Comparison of ENCODE assay signal across 12 cellular contexts in the genomic region with DNA sequence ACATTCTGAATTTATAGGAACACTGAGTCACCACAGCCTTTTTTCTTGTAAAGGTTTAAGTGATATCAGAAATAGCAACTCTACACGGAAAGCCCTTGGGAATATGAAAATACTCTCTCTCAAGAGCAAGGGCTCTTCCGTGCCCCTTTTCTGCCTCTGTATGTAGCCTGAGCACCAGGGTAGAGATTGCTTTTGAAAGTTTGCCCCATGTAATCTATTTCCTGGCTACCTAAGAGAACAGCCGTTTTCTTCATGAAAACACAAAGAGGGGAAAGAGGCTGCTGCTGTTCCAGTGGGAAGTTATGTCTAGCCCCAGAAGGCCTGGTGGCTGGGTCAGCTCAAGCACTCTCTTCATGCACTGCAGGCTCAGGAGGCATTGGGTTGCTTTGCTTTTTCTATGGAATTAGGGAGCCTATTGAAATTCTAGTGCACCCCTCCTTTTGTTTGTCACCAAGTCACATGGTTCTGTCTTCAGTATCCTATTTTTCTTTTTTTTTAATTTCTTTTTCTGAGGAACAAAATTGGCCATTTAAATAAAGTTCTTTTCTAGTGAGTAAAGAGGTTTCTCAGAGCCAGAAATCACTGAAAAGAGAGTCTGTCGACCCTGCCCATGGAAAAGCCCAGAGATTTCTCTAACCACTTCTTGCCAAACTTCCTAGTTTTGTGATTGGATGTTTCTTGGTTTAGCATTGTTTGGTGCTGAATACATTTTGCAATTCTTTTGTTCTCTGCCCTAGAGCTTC. TPM values are rescaled to one million over a fixed set of nuclear protein-coding genes. Genes with fewer than 3 reads are reported as not detected.
DNase-seq lines count a peak whose midpoint lies in the region; ATAC-seq and TF ChIP-seq lines count a peak whose summit lies in the region.
"Had no signal": no experiment of that assay in that cellular context is flagged by ENCODE, and none has a peak within 500 bp of the region (broad histone marks: within the 10 kb centered on the region; RNA-seq: fewer than 3 reads in every experiment).

No MANE protein-coding gene starts in this region.

- POLR2A ChIA-PET in activated CD8-positive, alpha-beta T cell treated with anti-CD3 and anti-CD28 coated beads for 36 hours (lab: Charles Lee) = interaction anchor here (1.1 to 2.2 kb wide), 2 partner anchors 26 to 42 kb away, joined by 5 to 9 read pairs; no protein-coding TSS in a partner anchor

- intact Hi-C loops in activated naive CD4-positive, alpha-beta T cell treated with anti-CD3 and anti-CD28 coated beads for 36 hours (cut with micrococcal nuclease) = no loop called here
- intact Hi-C loops in activated CD8-positive, alpha-beta T cell treated with anti-CD3 and anti-CD28 coated beads for 36 hours (cut with micrococcal nuclease) = loop anchor here (5.0 kb wide), 2 partner anchors 41 to 111 kb away; partner anchors contain the start of gene TIGIT

- CTCF ChIA-PET in activated naive CD4-positive, alpha-beta T cell treated with anti-CD3 and anti-CD28 coated beads for 36 hours (lab: Charles Lee) = interaction anchor here (0.6 kb wide), 1 partner anchor 94 kb away, joined by 3 read pairs; no protein-coding TSS in a partner anchor
- CTCF ChIA-PET in activated CD8-positive, alpha-beta T cell treated with anti-CD3 and anti-CD28 coated beads for 36 hours (lab: Charles Lee) = interaction anchor here (0.9 to 1.8 kb wide), 4 partner anchors 9 to 1481 kb away, joined by 3 to 5 read pairs (median 3); no protein-coding TSS in a partner anchor

- ATAC-seq in activated CD8-positive, alpha-beta T cell treated with anti-CD3 and anti-CD28 coated beads for 36 hours = peak; percentile 5
- ATAC-seq in thoracic aorta (ENCODE audit: insufficient number of reproducible peaks, low FRiP score, low read depth) (peak; percentile 5), HG02884 (IDR thresholded peaks at IDR 0.05; ENCODE audit: unreplicated experiment) (no peak), GM21528 (IDR thresholded peaks at IDR 0.05; ENCODE audit: low FRiP score, unreplicated experiment) (no peak)

- H3K36me3 Mint-ChIP-seq in activated naive CD4-positive, alpha-beta T cell treated with anti-CD3 and anti-CD28 coated beads for 36 hours (ENCODE audit: low read depth) = peaks cover 9% of the 10 kb centered on the region
- H3K36me3 Mint-ChIP-seq in activated CD8-positive, alpha-beta T cell treated with anti-CD3 and anti-CD28 coated beads for 36 hours (ENCODE audit: low read depth) = peaks cover 43% of the 10 kb centered on the region

- TF ChIP-seq CTCF in activated CD8-positive, alpha-beta T cell treated with anti-CD3 and anti-CD28 coated beads for 36 hours (IDR thresholded peaks at IDR 0.05) = no peak
- TF ChIP-seq CTCF in fibroblast of the aortic adventitia (IDR thresholded peaks at IDR 0.05; ENCODE audit: insufficient read depth, low read length) (no peak), thoracic aorta (IDR thresholded peaks at IDR 0.05) (no peak)

- H3K27ac ChIP-seq in thoracic aorta = no peak overlapping the region

- no peaks in the 10 kb centered on the region for H3K9me3 Mint-ChIP-seq in activated naive CD4-positive, alpha-beta T cell treated with anti-CD3 and anti-CD28 coated beads for 36 hours
- H3K9me3 Mint-ChIP-seq in activated CD8-positive, alpha-beta T cell treated with anti-CD3 and anti-CD28 coated beads for 36 hours = peaks cover 9% of the 10 kb centered on the region

- H3K36me3 ChIP-seq in thoracic aorta = no peaks in the 10 kb centered on the region

- DNase-seq in activated naive CD4-positive, alpha-beta T cell treated with anti-CD3 and anti-CD28 coated beads for 36 hours = no peak
- DNase-seq in activated naive CD4-positive, alpha-beta T cell treated with anti-CD3 and anti-CD28 coated beads, Interleukin-2, amount 50 U/mL, for 16 hours = no peak
- no peak for DNase-seq in activated CD8-positive, alpha-beta T cell treated with anti-CD3 and anti-CD28 coated beads for 36 hours
- peak; percentile 50 for DNase-seq in fibroblast of the aortic adventitia (ENCODE audit: low read depth)
- DNase-seq in thoracic aorta (ENCODE audit: low spot score) = no peak
- no peak for DNase-seq in NCI-H510A (lab: John Stamatoyannopoulos, UW)
- DNase-seq: mucosa of descending colon, NCI-H1105 treated with DMSO at 0.1 percent for 48 hours had no signal

- H3K4me3 ChIP-seq in fibroblast of the aortic adventitia (ENCODE audit: low read depth, low read length) = no peak overlapping the region
- H3K4me3 ChIP-seq in thoracic aorta = no peak overlapping the region
- H3K4me3 ChIP-seq: mucosa of descending colon had no signal

- no peak overlapping the region for H3K4me3 Mint-ChIP-seq in activated naive CD4-positive, alpha-beta T cell treated with anti-CD3 and anti-CD28 coated beads for 36 hours
- H3K4me3 Mint-ChIP-seq in activated CD8-positive, alpha-beta T cell treated with anti-CD3 and anti-CD28 coated beads for 36 hours = peak overlapping the region; percentile 50
- H3K4me3 Mint-ChIP-seq: type B pancreatic cell had no signal

- no peaks in the 10 kb centered on the region for H3K27me3 Mint-ChIP-seq in activated naive CD4-positive, alpha-beta T cell treated with anti-CD3 and anti-CD28 coated beads for 36 hours (ENCODE audit: low read depth)
- no peaks in the 10 kb centered on the region for H3K27me3 Mint-ChIP-seq in activated CD8-positive, alpha-beta T cell treated with anti-CD3 and anti-CD28 coated beads for 36 hours
- H3K27me3 Mint-ChIP-seq: type B pancreatic cell had no signal

- no peaks in the 10 kb centered on the region for H3K9me3 ChIP-seq in thoracic aorta
- H3K9me3 ChIP-seq: mucosa of descending colon had no signal

- H3K27ac Mint-ChIP-seq in activated naive CD4-positive, alpha-beta T cell treated with anti-CD3 and anti-CD28 coated beads for 36 hours = peak overlapping the region; percentile 90
- H3K27ac Mint-ChIP-seq in activated CD8-positive, alpha-beta T cell treated with anti-CD3 and anti-CD28 coated beads for 36 hours = peak overlapping the region; percentile 97
- H3K27ac Mint-ChIP-seq: type B pancreatic cell had no signal

- peaks cover 0 to 5% of the 10 kb centered on the region in 2 donors for H3K4me1 ChIP-seq in thoracic aorta (ENCODE audit: control insufficient read depth in 1 of 2, low read depth in 2 of 2)

- peaks cover 36% of the 10 kb centered on the region for H3K4me1 Mint-ChIP-seq in activated naive CD4-positive, alpha-beta T cell treated with anti-CD3 and anti-CD28 coated beads for 36 hours (ENCODE audit: low read depth)
- peaks cover 81% of the 10 kb centered on the region for H3K4me1 Mint-ChIP-seq in activated CD8-positive, alpha-beta T cell treated with anti-CD3 and anti-CD28 coated beads for 36 hours (ENCODE audit: low read depth)

- H3K27me3 ChIP-seq in thoracic aorta (replicated peaks; ENCODE audit: insufficient read depth) = no peaks in the 10 kb centered on the region

RNA-seq across cellular contexts. Expression of gene TIGIT, which starts 39.5 kb away (rescaled TPM):
- 1 to 10 TPM; 7.3 to 8.8 TPM for total RNA-seq in activated naive CD4-positive, alpha-beta T cell treated with anti-CD3 and anti-CD28 coated beads for 36 hours
- 10 to 100 TPM; 72.8 to 73.5 TPM for total RNA-seq in activated CD8-positive, alpha-beta T cell treated with anti-CD3 and anti-CD28 coated beads for 36 hours
- total RNA-seq in fibroblast of the aortic adventitia (ENCODE audit: low replicate concordance) (0.18 and 0.33 TPM in 2 replicates), thoracic aorta (under 1 TPM; 0.14 to 0.21 TPM)
- total RNA-seq: epithelial cell of proximal tubule had no signal

Comparison
In these comparisons a context has a peak if more than half of its experiments do, and no peak if none do; other contexts are left out.
1. ATAC-seq: peak in activated CD8-positive, alpha-beta T cell treated with anti-CD3 and anti-CD28 coated beads for 36 hours (single experiment) and thoracic aorta (single experiment); none in HG02884 (single experiment) and GM21528 (single experiment).
2. RNA of gene TIGIT, which starts 39.5 kb away (total RNA-seq): 72.8 to 73.5 TPM in activated CD8-positive, alpha-beta T cell treated with anti-CD3 and anti-CD28 coated beads for 36 hours; 7.3 to 8.8 TPM in activated naive CD4-positive, alpha-beta T cell treated with anti-CD3 and anti-CD28 coated beads for 36 hours, 0.14 to 0.21 TPM in thoracic aorta and 0.18 to 0.33 TPM in fibroblast of the aortic adventitia; every median in the first group is over 4 times any median in the second.